In the genomic region with DNA sequence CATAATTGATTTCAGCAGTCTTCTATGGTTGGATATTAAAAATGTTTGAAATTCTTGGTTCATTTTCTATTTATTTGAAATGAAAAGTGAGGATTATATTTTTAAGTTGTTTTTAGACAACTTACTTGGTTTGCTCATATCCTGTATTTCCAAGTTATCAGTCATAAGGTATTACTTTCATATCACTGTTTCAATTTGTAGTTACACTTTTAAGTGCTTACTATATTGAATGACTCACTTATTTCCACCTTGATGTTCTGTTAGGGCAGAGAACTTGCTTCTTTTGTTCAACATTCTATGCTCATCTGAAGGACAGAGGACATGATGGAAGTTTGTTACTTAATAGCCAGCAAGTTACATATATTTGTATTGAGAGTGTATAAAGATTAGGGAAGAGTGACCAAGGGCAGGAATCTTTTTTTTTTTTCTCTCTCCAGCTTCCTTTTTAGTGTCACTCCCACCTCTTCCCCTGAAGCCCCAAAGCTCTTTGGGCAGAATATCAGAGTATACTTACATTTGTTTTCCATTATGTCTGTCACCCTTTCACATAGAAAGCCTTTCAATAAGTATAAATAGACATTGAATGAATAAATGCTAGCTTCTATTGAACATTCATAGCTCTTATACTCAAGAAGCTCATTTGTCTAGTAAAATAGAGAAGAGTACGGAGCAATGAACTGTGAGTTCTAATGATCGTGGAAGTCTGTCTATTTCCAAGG, we compare ENCODE assay signal across 13 cellular contexts. TPM values are rescaled to one million over a fixed set of nuclear protein-coding genes. Genes with fewer than 3 reads are reported as not detected.
DNase-seq lines count a peak whose midpoint lies in the region; ATAC-seq, FAIRE-seq and TF ChIP-seq lines count a peak whose summit lies in the region.
"Had no signal": no experiment of that assay in that cellular context is flagged by ENCODE, and none has a peak within 500 bp of the region (broad histone marks: within the 10 kb centered on the region; RNA-seq: fewer than 3 reads in every experiment).

No MANE protein-coding gene starts in this region.

- no peaks in the 10 kb centered on the region for H3K9me3 ChIP-seq in CD4-positive, alpha-beta T cell (ENCODE audit: control insufficient read depth, low read length)
- H3K9me3 ChIP-seq: left lung, thyroid gland had no signal

- peaks cover 44% of the 10 kb centered on the region for H3K4me1 Mint-ChIP-seq in activated naive CD8-positive, alpha-beta T cell (ENCODE audit: low read depth)
- peaks cover 35% of the 10 kb centered on the region for H3K4me1 Mint-ChIP-seq in CD4-positive, alpha-beta T cell (ENCODE audit: low read depth)

- no peak overlapping the region for H3K27ac ChIP-seq in CD4-positive, alpha-beta T cell (ENCODE audit: low read depth, low read length)
- H3K27ac ChIP-seq: left lung, skin epidermis, thyroid gland had no signal

- DNase-seq in GM18507 (ENCODE audit: extremely low spot score, insufficient read length, low read depth) (peak; percentile 3), SHP77 (lab: John Stamatoyannopoulos, UW) (no peak), NCI-H2196 (lab: John Stamatoyannopoulos, UW; ENCODE audit: unreplicated experiment) (no peak), AG08395 (ENCODE audit: low spot score) (no peak)
- DNase-seq in CD4-positive, alpha-beta T cell: no peak
- DNase-seq: effector memory CD4-positive, alpha-beta T cell; left lung; thyroid gland had no signal

- POLR2A ChIA-PET in CD4-positive, alpha-beta T cell (lab: Charles Lee): no interaction called here

- no peaks in the 10 kb centered on the region for H3K27me3 ChIP-seq in CD4-positive, alpha-beta T cell (ENCODE audit: control insufficient read depth, insufficient read depth, low read length)
- H3K27me3 ChIP-seq: left lung, thyroid gland had no signal

- no peaks in the 10 kb centered on the region for H3K27me3 Mint-ChIP-seq in activated naive CD8-positive, alpha-beta T cell
- H3K27me3 Mint-ChIP-seq in CD4-positive, alpha-beta T cell: no peaks in the 10 kb centered on the region

- peak overlapping the region; percentile 98 for H3K27ac Mint-ChIP-seq in activated naive CD8-positive, alpha-beta T cell
- no peak overlapping the region for H3K27ac Mint-ChIP-seq in CD4-positive, alpha-beta T cell

- CTCF ChIA-PET in CD4-positive, alpha-beta T cell (lab: Charles Lee): no interaction called here

- no peak for TF ChIP-seq CTCF in CD4-positive, alpha-beta T cell (IDR thresholded peaks at IDR 0.05)

- H3K4me3 Mint-ChIP-seq in activated naive CD8-positive, alpha-beta T cell: peak overlapping the region; percentile 77
- H3K4me3 Mint-ChIP-seq in CD4-positive, alpha-beta T cell: no peak overlapping the region

- intact Hi-C loops in CD4-positive, alpha-beta T cell (cut with DNase I, micrococcal nuclease): no loop called here

- no peaks in the 10 kb centered on the region for H3K9me3 Mint-ChIP-seq in activated naive CD8-positive, alpha-beta T cell (ENCODE audit: low read depth)
- H3K9me3 Mint-ChIP-seq in CD4-positive, alpha-beta T cell: no peaks in the 10 kb centered on the region

- H3K36me3 Mint-ChIP-seq in activated naive CD8-positive, alpha-beta T cell: peaks cover 7% of the 10 kb centered on the region
- peaks cover 66% of the 10 kb centered on the region for H3K36me3 Mint-ChIP-seq in CD4-positive, alpha-beta T cell (ENCODE audit: low read depth)

- ATAC-seq in GM21360 (IDR thresholded peaks at IDR 0.05; ENCODE audit: unreplicated experiment): peak; percentile 92
- peak; percentile 98 for ATAC-seq in HG03108 (IDR thresholded peaks at IDR 0.05; ENCODE audit: unreplicated experiment)
- ATAC-seq in CD4-positive, alpha-beta T cell (ENCODE audit: poor library complexity): no peak
- ATAC-seq: left lung had no signal

- FAIRE-seq in GM18507 (lab: Jason Lieb, UNC): peak; percentile 59
- FAIRE-seq: HTR-8/SVneo had no signal

RNA-seq across cellular contexts. Expression of a gene that starts 28.1 kb away (rescaled TPM):
- 10 to 100 TPM; 33.5 to 34.2 TPM for total RNA-seq in CD4-positive, alpha-beta T cell
